Comparison of ENCODE assay signal across 8 cellular contexts in genomic region chr9:35111006-35111933, GRCh38. TPM values are rescaled to one million over a fixed set of nuclear protein-coding genes. Genes with fewer than 3 reads are reported as not detected.
DNase-seq lines count a peak whose midpoint lies in the region; ATAC-seq and TF ChIP-seq lines count a peak whose summit lies in the region.

No MANE protein-coding gene starts in this region.

- POLR2A ChIA-PET in CD4-positive, alpha-beta memory T cell (lab: Charles Lee; ENCODE audit: partially characterized antibody) = interaction anchor here (1.0 to 3.4 kb wide), 9 partner anchors 10 to 621 kb away, joined by 3 to 38 read pairs (median 5); partner anchors contain the start of genes CREB3, FANCG, PIGO and STOML2

- H3K27ac ChIP-seq in CD4-positive, alpha-beta memory T cell (ENCODE audit: low read depth, low read length) = peak overlapping the region; percentile 82

- peaks cover 52% of the 10 kb centered on the region for H3K4me1 ChIP-seq in CD4-positive, alpha-beta memory T cell (ENCODE audit: insufficient read depth, low read length)

- H3K27me3 ChIP-seq in CD4-positive, alpha-beta memory T cell (ENCODE audit: insufficient read depth, low read length) = no peaks in the 10 kb centered on the region

- peak overlapping the region; percentile 67 to 94 (median 81) for H3K4me3 Mint-ChIP-seq in CD4-positive, alpha-beta memory T cell
- peak overlapping the region; percentile 77 to 82 for H3K4me3 Mint-ChIP-seq in effector memory CD8-positive, alpha-beta T cell

- H3K9me3 ChIP-seq in CD4-positive, alpha-beta memory T cell (ENCODE audit: control insufficient read depth in 1 of 2, low read length in 2 of 2) = no peaks in the 10 kb centered on the region

- no peaks in the 10 kb centered on the region for H3K27me3 Mint-ChIP-seq in CD4-positive, alpha-beta memory T cell
- H3K27me3 Mint-ChIP-seq in effector memory CD8-positive, alpha-beta T cell = no peaks in the 10 kb centered on the region

- H3K36me3 ChIP-seq in CD4-positive, alpha-beta memory T cell (ENCODE audit: insufficient read depth, low read length) = peaks cover 14% of the 10 kb centered on the region

- CTCF ChIA-PET in CD4-positive, alpha-beta memory T cell (lab: Charles Lee; ENCODE audit: partially characterized antibody) = interaction anchor here (0.6 to 2.7 kb wide), 3 partner anchors 8 to 31 kb away, joined by 3 to 18 read pairs (median 5); partner anchors contain the start of genes FANCG, PIGO and STOML2

- H3K4me1 Mint-ChIP-seq in CD4-positive, alpha-beta memory T cell = peaks cover 41 to 63% (median 47%) of the 10 kb centered on the region in 4 donors
- H3K4me1 Mint-ChIP-seq in effector memory CD8-positive, alpha-beta T cell (ENCODE audit: low read depth in 2 of 2) = peaks cover 48 to 50% of the 10 kb centered on the region in 2 donors

- H3K36me3 Mint-ChIP-seq in CD4-positive, alpha-beta memory T cell = peaks cover 0 to 3% of the 10 kb centered on the region in 2 donors
- peaks cover 41% of the 10 kb centered on the region for H3K36me3 Mint-ChIP-seq in effector memory CD8-positive, alpha-beta T cell (ENCODE audit: insufficient read depth)

- peak; percentile 91 to 98 (median 94) for DNase-seq in CD4-positive, alpha-beta memory T cell
- peak; percentile 97 for DNase-seq in GM20000 (ENCODE audit: low spot score)
- DNase-seq in HS-5 (ENCODE audit: low read depth) = peak; percentile 95
- peak; percentile 80 for DNase-seq in NK-92 (lab: John Stamatoyannopoulos, UW; ENCODE audit: unreplicated experiment)
- peak; percentile 89 to 93 for DNase-seq in activated CD8-positive, alpha-beta memory T cell treated with anti-CD3 and anti-CD28 coated beads for 4 hours (ENCODE audit: low read depth in 2 of 2)
- DNase-seq in effector memory CD8-positive, alpha-beta T cell = peak; percentile 87 to 93 (median 91)
- DNase-seq in medulla oblongata (ENCODE audit: extremely low spot score) = peak; percentile 99
- peak; percentile 92 to 95 (median 92) for DNase-seq in stimulated activated CD4-positive, alpha-beta T cell treated with anti-CD3 and anti-CD28 coated beads, TNF-alpha, amount 100 ng/mL, for 48 hours (ENCODE audit: low read depth in 3 of 3)

- H3K4me3 ChIP-seq in CD4-positive, alpha-beta memory T cell (ENCODE audit: low read length in 2 of 2) = peak overlapping the region; percentile 47 to 54

- no peak for TF ChIP-seq CTCF in GM20000 (IDR thresholded peaks at IDR 0.05; ENCODE audit: extremely low read depth, missing control alignments)

- peak; percentile 65 for ATAC-seq in effector memory CD8-positive, alpha-beta T cell (replicated peaks)

- intact Hi-C loops in CD4-positive, alpha-beta memory T cell (cut with micrococcal nuclease) = loop anchor here (1.0 to 5.0 kb wide), 7 partner anchors 8 to 636 kb away; partner anchors contain the start of genes CCDC107, DNAJB5, GBA2 and RGP1

- no peaks in the 10 kb centered on the region for H3K9me3 Mint-ChIP-seq in CD4-positive, alpha-beta memory T cell
- no peaks in the 10 kb centered on the region for H3K9me3 Mint-ChIP-seq in effector memory CD8-positive, alpha-beta T cell

- H3K27ac Mint-ChIP-seq in CD4-positive, alpha-beta memory T cell = peak overlapping the region; percentile 88 to 96 (median 91)
- peak overlapping the region; percentile 90 to 95 for H3K27ac Mint-ChIP-seq in effector memory CD8-positive, alpha-beta T cell

RNA-seq across cellular contexts. Expression of gene ATOSB, which starts 4.4 kb away (rescaled TPM):
- 1 to 10 TPM; 8.6 to 9.1 TPM for total RNA-seq in CD4-positive, alpha-beta memory T cell
- 10 to 100 TPM in 1 of 2 donors, 1 to 10 TPM in 1; 3.7 to 10.1 TPM for polyA plus RNA-seq in CD4-positive, alpha-beta memory T cell

RNA-seq across cellular contexts. Expression of gene STOML2, which starts 8.3 kb away (rescaled TPM):
- 10 to 100 TPM; 42.9 to 45.3 TPM for total RNA-seq in CD4-positive, alpha-beta memory T cell
- 100 to 1,000 TPM in 1 of 2 donors, 10 to 100 TPM in 1; 92.4 to 140 TPM for polyA plus RNA-seq in CD4-positive, alpha-beta memory T cell

RNA-seq across cellular contexts. Expression of gene PIGO, which starts 14.9 kb away (rescaled TPM):
- total RNA-seq in CD4-positive, alpha-beta memory T cell = 10 to 100 TPM; 23.4 to 29.7 TPM
- 10 to 100 TPM; 17.9 to 25.2 TPM for polyA plus RNA-seq in CD4-positive, alpha-beta memory T cell

RNA-seq across cellular contexts. Expression of gene FANCG, which starts 31.5 kb away (rescaled TPM):
- total RNA-seq in CD4-positive, alpha-beta memory T cell = 10 to 100 TPM; 24.0 to 27.9 TPM
- 10 to 100 TPM in 1 of 2 donors, 1 to 10 TPM in 1; 2.9 to 12.5 TPM for polyA plus RNA-seq in CD4-positive, alpha-beta memory T cell

RNA-seq across cellular contexts. Expression of gene VCP, which starts 38.8 kb away (rescaled TPM):
- 100 to 1,000 TPM; 156 to 157 TPM for total RNA-seq in CD4-positive, alpha-beta memory T cell
- 100 to 1,000 TPM; 195 to 206 TPM for polyA plus RNA-seq in CD4-positive, alpha-beta memory T cell

Comparison
In these comparisons a context has a peak if more than half of its experiments do, and no peak if none do; other contexts are left out.
1. Peak in every context shown above with its lines: DNase-seq, ATAC-seq, H3K4me3 ChIP-seq and H3K27ac ChIP-seq.